12 cellular contexts compared by ENCODE assay signal in the genomic region with DNA sequence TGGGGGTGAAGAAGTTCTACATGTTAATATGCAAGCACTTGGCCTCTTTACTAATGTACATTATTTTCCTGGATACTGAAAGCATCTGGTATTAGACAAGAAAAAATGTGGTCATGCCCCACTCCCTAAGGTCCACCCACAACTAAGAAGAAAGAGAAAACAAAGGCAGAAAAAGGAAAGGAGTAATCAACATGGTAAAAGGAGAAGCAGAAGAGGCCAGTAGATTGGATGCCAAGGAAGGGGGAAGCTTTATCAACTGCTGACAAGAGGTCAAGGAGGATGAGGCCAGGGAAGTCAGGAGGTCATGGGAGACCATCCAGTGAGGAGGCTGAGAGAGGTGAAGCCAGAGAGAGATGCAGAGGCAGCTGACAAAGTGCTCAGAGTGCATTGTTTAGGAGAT.
DNase-seq lines count a peak whose midpoint lies in the region; ATAC-seq and TF ChIP-seq lines count a peak whose summit lies in the region.
"Had no signal": no experiment of that assay in that cellular context is flagged by ENCODE, and none has a peak within 500 bp of the region (broad histone marks: within the 10 kb centered on the region; RNA-seq: fewer than 3 reads in every experiment).

No MANE protein-coding gene starts in this region.

- intact Hi-C loops in sciatic nerve (cut with DNase I), result loop anchor here (10.0 kb wide), 1 partner anchor 115 kb away; no protein-coding TSS in a partner anchor

- DNase-seq in CMK (ENCODE audit: low read depth) (peak; percentile 79), NOMO-1 treated with DMSO at 0.1 percent for 48 hours (lab: John Stamatoyannopoulos, UW; ENCODE audit: unreplicated experiment) (peak; percentile 28), choroid plexus epithelial cell (ENCODE audit: low read depth) (peak; percentile 48), sciatic nerve (ENCODE audit: low spot score) (no peak), cortex of kidney (lab: John Stamatoyannopoulos, UW) (no peak), NCI-H1092 treated with DMSO at 0.1 percent for 48 hours (lab: John Stamatoyannopoulos, UW) (no peak)
- DNase-seq: endodermal cell, NCI-H1417 treated with DMSO at 0.1 percent for 48 hours, NCI-H524, stomach had no signal

- TF ChIP-seq CTCF in choroid plexus epithelial cell (conservative IDR thresholded peaks at IDR 0.05; ENCODE audit: low read depth, low read length), result no peak

- H3K4me3 ChIP-seq in choroid plexus epithelial cell (ENCODE audit: low read depth, low read length), result no peak overlapping the region
- H3K4me3 ChIP-seq: breast epithelium, stomach had no signal

- ATAC-seq in sciatic nerve, result peak; percentile 70
- no peak for ATAC-seq in HG02610 (IDR thresholded peaks at IDR 0.05; ENCODE audit: unreplicated experiment)

Comparison
In these comparisons a context has a peak if more than half of its experiments do, and no peak if none do; other contexts are left out.
1. DNase-seq: peak in CMK (single experiment), NOMO-1 treated with DMSO at 0.1 percent for 48 hours (single experiment) and choroid plexus epithelial cell (single experiment); none in sciatic nerve (single experiment), cortex of kidney (single experiment) and NCI-H1092 treated with DMSO at 0.1 percent for 48 hours (single experiment).